9 cellular contexts compared by ENCODE assay signal in the genomic region with DNA sequence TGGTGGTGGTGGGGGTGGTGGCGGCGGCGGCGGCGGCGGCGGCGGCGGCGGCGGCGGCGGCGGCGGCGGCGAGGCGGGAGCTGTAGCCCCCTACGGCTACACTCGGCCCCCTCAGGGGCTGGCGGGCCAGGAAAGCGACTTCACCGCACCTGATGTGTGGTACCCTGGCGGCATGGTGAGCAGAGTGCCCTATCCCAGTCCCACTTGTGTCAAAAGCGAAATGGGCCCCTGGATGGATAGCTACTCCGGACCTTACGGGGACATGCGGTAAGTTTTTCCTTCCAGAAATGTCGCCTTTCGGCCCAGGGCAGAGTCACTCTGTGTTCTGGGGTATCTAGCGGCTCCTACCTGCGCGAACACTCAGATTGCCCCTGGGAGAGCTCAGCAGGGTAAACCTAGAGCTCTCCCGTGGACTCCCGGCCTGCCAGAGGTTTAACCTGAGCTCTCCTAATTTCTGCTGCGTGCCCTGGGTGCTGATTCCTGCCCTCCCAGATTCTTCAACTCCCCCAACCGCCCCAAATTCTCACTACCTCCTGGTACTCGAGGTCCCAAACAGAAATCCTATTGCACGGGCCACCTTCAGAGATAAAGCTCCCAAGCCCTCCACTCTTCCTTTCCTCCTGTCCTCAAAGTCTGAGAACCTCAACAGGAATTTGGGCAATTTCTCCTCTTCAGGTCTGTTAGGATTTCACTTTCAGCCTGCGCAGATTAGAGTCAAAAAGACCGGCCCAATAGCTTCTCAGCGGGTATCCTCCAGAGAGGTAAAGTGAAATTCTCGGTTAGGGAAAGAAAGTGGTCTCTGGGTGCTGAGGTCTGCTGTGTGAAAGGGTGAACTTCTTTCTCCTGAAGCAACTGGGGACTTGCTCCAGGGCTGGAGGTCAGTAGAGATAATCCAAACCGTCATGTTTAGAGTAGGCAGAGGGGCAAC. TPM values are rescaled to one million over a fixed set of nuclear protein-coding genes. Genes with fewer than 3 reads are reported as not detected.
DNase-seq lines count a peak whose midpoint lies in the region; ATAC-seq and TF ChIP-seq lines count a peak whose summit lies in the region.
"Had no signal": no experiment of that assay in that cellular context is flagged by ENCODE, and none has a peak within 500 bp of the region (broad histone marks: within the 10 kb centered on the region; RNA-seq: fewer than 3 reads in every experiment).

No MANE protein-coding gene starts in this region.

- ATAC-seq in HG02763 (IDR thresholded peaks at IDR 0.05; ENCODE audit: unreplicated experiment) (no peak), HG03342 (IDR thresholded peaks at IDR 0.05; ENCODE audit: unreplicated experiment) (no peak)
- no peak for ATAC-seq in stimulated activated naive CD8-positive, alpha-beta T cell treated with anti-CD3 and anti-CD28 coated beads, Interleukin-15, Interleukin-2, amounts not matched to agents 100 U/mL and 50 U/mL, for 24 hours

- H3K9me3 ChIP-seq in SJSA1 (replicated peaks) (no peaks in the 10 kb centered on the region), left ventricle myocardium inferior (replicated peaks) (no peaks in the 10 kb centered on the region), parathyroid adenoma (ENCODE audit: control insufficient read depth, low read length) (no peaks in the 10 kb centered on the region)

- intact Hi-C loops in left ventricle myocardium inferior (cut with micrococcal nuclease), result no loop called here

- H2AFZ ChIP-seq in parathyroid adenoma, result no peak overlapping the region

- CTCF ChIA-PET in BJ (lab: Yijun Ruan, JAX), result interaction anchor here (1.1 to 2.2 kb wide), 3 partner anchors 8 to 11 kb away, joined by 3 to 6 read pairs (median 5); no protein-coding TSS in a partner anchor

- no peaks in the 10 kb centered on the region for H3K36me3 ChIP-seq in BJ (ENCODE audit: control insufficient read depth, insufficient read depth, low read length)
- H3K36me3 ChIP-seq in SJSA1, result peaks cover 8% of the 10 kb centered on the region; the same call in 1 of the 2 replicates
- H3K36me3 ChIP-seq in left ventricle myocardium inferior, result no peaks in the 10 kb centered on the region
- H3K36me3 ChIP-seq in parathyroid adenoma (ENCODE audit: control insufficient read depth, insufficient read depth, low read length), result no peaks in the 10 kb centered on the region

- peak overlapping the region; percentile 47 for H3K4me2 ChIP-seq in parathyroid adenoma (ENCODE audit: low read length)

- DNase-seq in BJ (ENCODE audit: low read depth) (no peak), SJSA1 (ENCODE audit: low read depth in 1 of 2, low spot score in 2 of 2) (no peak), left ventricle myocardium inferior (no peak), AG08395 (ENCODE audit: low spot score) (no peak)
- no peak for DNase-seq in stimulated activated naive CD8-positive, alpha-beta T cell treated with anti-CD3 and anti-CD28 coated beads, Interleukin-15, Interleukin-2, amounts not matched to agents 100 U/mL and 50 U/mL, for 24 hours
- DNase-seq: NCI-H510A had no signal

- no peaks in the 10 kb centered on the region for H3K27me3 ChIP-seq in BJ (ENCODE audit: control insufficient read depth, insufficient read depth, low read length)
- H3K27me3 ChIP-seq in SJSA1 (replicated peaks), result no peaks in the 10 kb centered on the region
- no peaks in the 10 kb centered on the region for H3K27me3 ChIP-seq in left ventricle myocardium inferior (ENCODE audit: low read depth)
- no peaks in the 10 kb centered on the region for H3K27me3 ChIP-seq in parathyroid adenoma (ENCODE audit: control insufficient read depth, insufficient read depth, low read length)

- H3K9ac ChIP-seq in parathyroid adenoma, result no peak overlapping the region

- H3K79me2 ChIP-seq in parathyroid adenoma, result no peaks in the 10 kb centered on the region

- H3K4me3 ChIP-seq in BJ (ENCODE audit: low read depth, low read length) (peak overlapping the region; percentile 66), SJSA1 (peak overlapping the region; percentile 57), left ventricle myocardium inferior (peak overlapping the region; percentile 68), parathyroid adenoma (ENCODE audit: low read depth, low read length) (no peak overlapping the region)

- H3K4me1 ChIP-seq in SJSA1 (replicated peaks), result peaks cover 16% of the 10 kb centered on the region
- H3K4me1 ChIP-seq in left ventricle myocardium inferior, result peaks cover 22% of the 10 kb centered on the region
- H3K4me1 ChIP-seq in parathyroid adenoma, result no peaks in the 10 kb centered on the region

- POLR2A ChIA-PET in BJ (lab: Charles Lee), result interaction anchor here (0.9 kb wide), 1 partner anchor 234 kb away, joined by 4 read pairs; no protein-coding TSS in a partner anchor

- no peak for TF ChIP-seq CTCF in BJ (IDR thresholded peaks at IDR 0.05; ENCODE audit: insufficient read depth, low read depth, low read length)
- no peak for TF ChIP-seq CTCF in left ventricle myocardium inferior (IDR thresholded peaks at IDR 0.05; ENCODE audit: borderline replicate concordance)
- TF ChIP-seq CTCF in parathyroid adenoma (IDR thresholded peaks at IDR 0.05), result no peak

- H3K27ac ChIP-seq in SJSA1, result no peak overlapping the region
- peak overlapping the region; percentile 63 for H3K27ac ChIP-seq in left ventricle myocardium inferior (replicated peaks)
- H3K27ac ChIP-seq in parathyroid adenoma, result no peak overlapping the region

RNA-seq across cellular contexts. Expression of a gene that starts 2.9 kb away (rescaled TPM):
- 11.4 and 13.9 TPM in 2 replicates for polyA plus RNA-seq in BJ (2011; rRNA removed)
- polyA minus RNA-seq in BJ (2011; rRNA and poly(A)+ RNA removed), result 24.9 and 32.1 TPM in 2 replicates
- 13.6 and 14.8 TPM in 2 replicates for total RNA-seq in SJSA1 (2014; rRNA removed; shearing (Covaris generic))
- 18.4 TPM for total RNA-seq in left ventricle myocardium inferior
